8 cellular contexts compared by ENCODE assay signal in the genomic region with DNA sequence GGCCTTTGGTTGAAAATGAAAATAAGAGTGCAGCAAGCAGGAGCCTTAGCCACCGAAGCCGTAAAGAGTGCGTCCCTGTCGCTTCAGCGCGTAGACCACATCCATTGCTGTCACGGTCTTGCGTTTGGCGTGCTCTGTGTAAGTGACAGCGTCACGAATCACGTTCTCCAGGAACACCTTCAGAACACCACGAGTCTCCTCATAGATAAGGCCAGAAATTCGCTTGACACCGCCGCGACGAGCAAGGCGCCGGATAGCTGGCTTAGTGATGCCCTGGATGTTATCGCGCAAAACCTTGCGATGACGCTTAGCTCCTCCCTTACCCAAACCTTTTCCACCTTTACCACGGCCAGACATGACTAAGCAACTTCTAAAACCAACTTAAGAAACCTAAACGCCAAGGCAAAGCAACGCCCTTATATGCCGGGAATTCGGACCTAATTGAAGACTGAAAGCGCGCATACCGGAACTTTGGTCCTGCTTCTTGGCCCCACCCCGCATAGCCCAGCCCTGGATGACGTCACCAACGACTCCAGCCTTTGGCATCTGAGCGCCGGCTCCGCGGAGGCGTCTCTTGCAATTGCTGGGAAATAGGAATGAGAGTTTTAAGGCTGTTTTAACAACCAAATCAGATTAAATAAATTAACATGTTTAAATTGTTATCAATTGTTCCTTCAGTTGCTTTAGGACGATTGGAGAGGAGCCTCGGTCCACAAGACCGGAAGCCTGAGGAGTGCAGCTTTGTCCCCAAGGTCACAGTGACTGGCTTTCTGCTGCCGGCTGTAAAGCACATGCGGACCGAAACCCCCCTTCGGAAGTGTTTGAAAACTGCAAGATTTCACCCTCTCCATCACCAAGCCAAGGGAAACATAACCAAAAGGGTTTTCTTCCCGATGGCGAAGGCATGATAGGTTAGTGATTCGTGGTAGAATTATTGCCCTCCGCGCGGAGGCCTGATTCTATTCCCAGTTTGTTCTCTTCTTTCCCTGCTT.
DNase-seq lines count a peak whose midpoint lies in the region; TF ChIP-seq lines count a peak whose summit lies in the region.

No MANE protein-coding gene starts in this region.

- H3K4me3 Mint-ChIP-seq in H9 (peak overlapping the region; percentile 86 to 92), nephron progenitor cell (peak overlapping the region; percentile 92)
- peak overlapping the region; percentile 91 for H3K4me3 Mint-ChIP-seq in stimulated activated naive CD8-positive, alpha-beta T cell treated with anti-CD3 and anti-CD28 coated beads, Interleukin-15, Interleukin-2, amounts not matched to agents 100 ng/mL and 50 ng/mL, for 24 hours

- H4K5ac ChIP-seq in H9 (ENCODE audit: insufficient read length, low read depth, low read length): peak overlapping the region; percentile 46

- H3K27me3 Mint-ChIP-seq in H9 (ENCODE audit: low read depth) (peaks cover 5% of the 10 kb centered on the region), nephron progenitor cell (ENCODE audit: low read depth, poor library complexity) (peaks cover 4% of the 10 kb centered on the region)
- peaks cover 4% of the 10 kb centered on the region for H3K27me3 Mint-ChIP-seq in stimulated activated naive CD8-positive, alpha-beta T cell treated with anti-CD3 and anti-CD28 coated beads, Interleukin-15, Interleukin-2, amounts not matched to agents 100 ng/mL and 50 ng/mL, for 24 hours

- peaks cover 6 to 9% (median 6%) of the 10 kb centered on the region in 3 experiments; a peak in 6 of 7 replicates for H3K36me3 Mint-ChIP-seq in H9 (ENCODE audit: insufficient read depth in 1 of 3, low read depth in 3 of 3)
- no peaks in the 10 kb centered on the region for H3K36me3 Mint-ChIP-seq in nephron progenitor cell (ENCODE audit: low read depth)
- H3K36me3 Mint-ChIP-seq in stimulated activated naive CD8-positive, alpha-beta T cell treated with anti-CD3 and anti-CD28 coated beads, Interleukin-15, Interleukin-2, amounts not matched to agents 100 ng/mL and 50 ng/mL, for 24 hours (ENCODE audit: low read depth): peaks cover 9% of the 10 kb centered on the region

- H3K4me1 ChIP-seq in H9 (ENCODE audit: insufficient read depth, low read length): no peaks in the 10 kb centered on the region

- H3K27me3 ChIP-seq in H9 (ENCODE audit: insufficient read depth, low read length): no peaks in the 10 kb centered on the region

- peak; percentile 100 for DNase-seq in ELR (ENCODE audit: low read depth)
- DNase-seq in H9: peak; percentile 97
- peak; percentile 100 for DNase-seq in M059J (ENCODE audit: low read depth)
- DNase-seq in SHP77 (lab: John Stamatoyannopoulos, UW): peak; percentile 98
- DNase-seq in activated gamma-delta T cell (lab: John Stamatoyannopoulos, UW): peak; percentile 59
- DNase-seq in fibroblast of the conjunctiva (ENCODE audit: low read depth): peak; percentile 100
- DNase-seq in nephron progenitor cell: peak; percentile 91

- no peak for TF ChIP-seq CTCF in H9 (conservative IDR thresholded peaks at IDR 0.05)
- no peak for TF ChIP-seq CTCF in nephron progenitor cell (IDR thresholded peaks at IDR 0.05)

- WGBS in H9 (ENCODE audit: extremely low coverage, insufficient read length, low lambda C conversion rate): no CpG with 5 or more reads among the region's 53 CpGs

- peak overlapping the region; percentile 85 for H3T11ph ChIP-seq in H9 (ENCODE audit: low read length)

- no peak overlapping the region for H3K23ac ChIP-seq in H9 (ENCODE audit: insufficient read length, low read depth, low read length)

- H3K23me2 ChIP-seq in H9 (ENCODE audit: insufficient read length, low read depth, low read length, poor library complexity, severe bottlenecking): peaks cover 3% of the 10 kb centered on the region

- H2BK15ac ChIP-seq in H9 (ENCODE audit: low read depth, low read length): no peak overlapping the region

- no peak overlapping the region for H2AK5ac ChIP-seq in H9 (ENCODE audit: insufficient read length, low read length)

- H3K4me1 Mint-ChIP-seq in H9 (peaks cover 5 to 9% of the 10 kb centered on the region in 2 experiments; a peak in 3 of 4 replicates), nephron progenitor cell (peaks cover 34% of the 10 kb centered on the region)
- peaks cover 34% of the 10 kb centered on the region for H3K4me1 Mint-ChIP-seq in stimulated activated naive CD8-positive, alpha-beta T cell treated with anti-CD3 and anti-CD28 coated beads, Interleukin-15, Interleukin-2, amounts not matched to agents 100 ng/mL and 50 ng/mL, for 24 hours (ENCODE audit: low read depth)

- H3K4ac ChIP-seq in H9 (ENCODE audit: low read depth, low read length): peak overlapping the region; percentile 53; the same call in 1 of the 2 replicates

- peak overlapping the region; percentile 88 for H3K56ac ChIP-seq in H9 (ENCODE audit: insufficient read length, low read depth, low read length)

- H3K27ac Mint-ChIP-seq in H9 (peak overlapping the region; percentile 98 to 100 (median 99)), nephron progenitor cell (peak overlapping the region; percentile 98)
- peak overlapping the region; percentile 99 for H3K27ac Mint-ChIP-seq in stimulated activated naive CD8-positive, alpha-beta T cell treated with anti-CD3 and anti-CD28 coated beads, Interleukin-15, Interleukin-2, amounts not matched to agents 100 ng/mL and 50 ng/mL, for 24 hours

- no peak overlapping the region for H4K8ac ChIP-seq in H9 (replicated peaks; ENCODE audit: insufficient read length, low read depth, low read length)

- H3K79me1 ChIP-seq in H9 (ENCODE audit: insufficient read depth, low read depth, low read length, poor library complexity, severe bottlenecking): no peaks in the 10 kb centered on the region

- no peak overlapping the region for H4K91ac ChIP-seq in H9 (ENCODE audit: insufficient read length, low read depth, low read length)

- H2BK5ac ChIP-seq in H9 (ENCODE audit: insufficient read length, low read length): peak overlapping the region; percentile 55

- peak overlapping the region; percentile 97; the same call in 1 of the 2 replicates for H3K14ac ChIP-seq in H9 (ENCODE audit: insufficient read depth, low read length)

- peak overlapping the region; percentile 84 for H3K4me2 ChIP-seq in H9 (ENCODE audit: insufficient read depth, insufficient read length, low read length)

- H3K9me3 ChIP-seq in H9 (ENCODE audit: control insufficient read depth, low read depth, low read length): no peaks in the 10 kb centered on the region

- peak overlapping the region; percentile 87 for H3K27ac ChIP-seq in H9 (ENCODE audit: insufficient read length, low read depth, low read length)

- H2BK12ac ChIP-seq in H9 (ENCODE audit: insufficient read length, low read depth, low read length): peak overlapping the region; percentile 35

- no peak overlapping the region for H2AFZ ChIP-seq in H9 (ENCODE audit: low read length)

- no peaks in the 10 kb centered on the region for H3K79me2 ChIP-seq in H9 (ENCODE audit: insufficient read depth, low read length)

- no peaks in the 10 kb centered on the region for H4K20me1 ChIP-seq in H9 (ENCODE audit: control insufficient read depth, insufficient read depth, insufficient read length)

- H2BK20ac ChIP-seq in H9 (ENCODE audit: low read depth, low read length, poor library complexity, severe bottlenecking): no peak overlapping the region

- peaks cover 4 to 11% of the 10 kb centered on the region in 2 experiments; a peak in 4 of 5 replicates for H3K9me3 Mint-ChIP-seq in H9
- H3K9me3 Mint-ChIP-seq in nephron progenitor cell: peaks cover 22% of the 10 kb centered on the region
- H3K9me3 Mint-ChIP-seq in stimulated activated naive CD8-positive, alpha-beta T cell treated with anti-CD3 and anti-CD28 coated beads, Interleukin-15, Interleukin-2, amounts not matched to agents 100 ng/mL and 50 ng/mL, for 24 hours: no peaks in the 10 kb centered on the region

- H3K18ac ChIP-seq in H9 (ENCODE audit: insufficient read length, low read depth, low read length): peak overlapping the region; percentile 95

- peak overlapping the region; percentile 99 for H2BK120ac ChIP-seq in H9 (ENCODE audit: low read depth, low read length, poor library complexity, severe bottlenecking)

- H3K9ac ChIP-seq in H9 (ENCODE audit: extremely low read depth, insufficient read length, low read length): peak overlapping the region; percentile 97

Comparison
In these comparisons a context has a peak if more than half of its experiments do, and no peak if none do; other contexts are left out.
1. Peak in every context shown above with its lines: DNase-seq and H3K27ac ChIP-seq.